12 cellular contexts compared by ENCODE assay signal in the genomic region with DNA sequence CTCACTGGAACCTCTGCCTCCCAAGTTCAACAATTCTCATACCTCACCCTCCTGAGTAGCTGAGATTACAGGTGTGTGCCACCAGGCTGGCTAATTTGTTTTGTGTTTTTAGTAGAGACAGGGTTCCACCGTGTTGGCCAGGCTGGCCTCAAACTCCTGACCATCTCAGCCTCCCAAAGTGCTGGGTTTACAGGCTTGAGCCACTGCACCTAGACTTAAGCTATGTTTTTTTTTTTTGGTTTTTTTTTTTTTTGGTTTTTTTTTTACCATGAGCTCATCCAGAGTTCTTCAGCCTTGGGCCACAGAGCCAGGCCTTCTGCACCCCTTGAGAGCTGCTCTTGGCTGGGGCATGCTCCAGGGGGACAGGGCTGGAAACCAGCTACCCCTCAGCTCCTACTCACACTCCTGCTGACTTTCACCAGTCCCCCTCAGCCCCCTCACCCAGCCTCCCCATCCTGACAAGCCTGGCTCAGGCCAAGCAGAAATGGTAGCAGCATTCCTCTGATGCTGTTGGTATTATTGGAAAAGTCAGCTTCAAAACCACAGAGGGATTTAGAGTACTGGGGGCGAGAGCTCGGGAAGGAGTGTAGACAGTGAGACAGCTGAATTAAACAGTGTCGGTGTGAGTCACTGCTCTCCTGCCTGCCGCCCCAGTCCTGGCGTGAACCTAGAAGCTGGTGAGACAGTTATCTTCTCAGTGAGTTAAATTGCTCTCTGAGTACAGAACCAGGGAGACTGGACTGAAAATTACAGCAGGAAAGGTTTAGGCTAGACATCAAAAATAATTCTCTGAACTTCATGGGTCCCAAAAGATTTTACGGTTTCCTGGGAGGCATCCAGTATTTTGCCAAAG.
DNase-seq lines count a peak whose midpoint lies in the region; TF ChIP-seq lines count a peak whose summit lies in the region.
"Had no signal": no experiment of that assay in that cellular context is flagged by ENCODE, and none has a peak within 500 bp of the region (broad histone marks: within the 10 kb centered on the region; RNA-seq: fewer than 3 reads in every experiment).

No MANE protein-coding gene starts in this region.

- no peak overlapping the region for H3K27ac Mint-ChIP-seq in activated T-helper 1 cell treated with anti-CD3 and anti-CD28 coated beads, Interleukin-12 subunit alpha, Interleukin-12 subunit beta, Interleukin-2, Interleukin-4 antibody, amounts not matched to agents 30 ng/mL and 10 ng/mL and 1 ng/mL, durations not matched to agents 14 hours and 24 hours and 36 hours
- H3K27ac Mint-ChIP-seq: activated T-cell treated with anti-CD3 and anti-CD28 coated beads, Interleukin-2, amount 50 U/mL, for 72 hours; endodermal cell had no signal

- no peaks in the 10 kb centered on the region for H3K9me3 Mint-ChIP-seq in activated T-helper 1 cell treated with anti-CD3 and anti-CD28 coated beads, Interleukin-12 subunit alpha, Interleukin-12 subunit beta, Interleukin-2, Interleukin-4 antibody, amounts not matched to agents 30 ng/mL and 10 ng/mL and 1 ng/mL, durations not matched to agents 14 hours and 24 hours and 36 hours
- H3K9me3 Mint-ChIP-seq: activated T-cell treated with anti-CD3 and anti-CD28 coated beads, Interleukin-2, amount 50 U/mL, for 72 hours; endodermal cell had no signal

- intact Hi-C loops in activated T-helper 1 cell treated with anti-CD3 and anti-CD28 coated beads, Interleukin-12 subunit alpha, Interleukin-12 subunit beta, Interleukin-2, Interleukin-4 antibody, amounts not matched to agents 30 ng/mL and 10 ng/mL and 1 ng/mL, durations not matched to agents 14 hours and 24 hours and 36 hours (cut with micrococcal nuclease), result no loop called here

- H3K4me3 Mint-ChIP-seq in activated T-helper 1 cell treated with anti-CD3 and anti-CD28 coated beads, Interleukin-12 subunit alpha, Interleukin-12 subunit beta, Interleukin-2, Interleukin-4 antibody, amounts not matched to agents 30 ng/mL and 10 ng/mL and 1 ng/mL, durations not matched to agents 14 hours and 24 hours and 36 hours, result no peak overlapping the region
- H3K4me3 Mint-ChIP-seq: activated T-cell treated with anti-CD3 and anti-CD28 coated beads, Interleukin-2, amount 50 U/mL, for 72 hours; endodermal cell had no signal

- CTCF ChIA-PET in HEK293T (lab: Yijun Ruan, JAX), result interaction anchor here (0.7 to 1.2 kb wide), 2 partner anchors 107 to 213 kb away, joined by 3 to 4 read pairs; no protein-coding TSS in a partner anchor

- no peak for TF ChIP-seq CTCF in VCaP (conservative IDR thresholded peaks at IDR 0.05)

- no peaks in the 10 kb centered on the region for H3K36me3 Mint-ChIP-seq in activated T-helper 1 cell treated with anti-CD3 and anti-CD28 coated beads, Interleukin-12 subunit alpha, Interleukin-12 subunit beta, Interleukin-2, Interleukin-4 antibody, amounts not matched to agents 30 ng/mL and 10 ng/mL and 1 ng/mL, durations not matched to agents 14 hours and 24 hours and 36 hours (ENCODE audit: low read depth)

- H3K27me3 Mint-ChIP-seq in activated T-helper 1 cell treated with anti-CD3 and anti-CD28 coated beads, Interleukin-12 subunit alpha, Interleukin-12 subunit beta, Interleukin-2, Interleukin-4 antibody, amounts not matched to agents 30 ng/mL and 10 ng/mL and 1 ng/mL, durations not matched to agents 14 hours and 24 hours and 36 hours (ENCODE audit: insufficient read depth), result no peaks in the 10 kb centered on the region

- DNase-seq in GOT3 (lab: John Stamatoyannopoulos, UW) (peak; percentile 92), glomerular visceral epithelial cell (ENCODE audit: extremely low spot score) (peak; percentile 92), smooth muscle cell of the brain vasculature (ENCODE audit: low read depth, low spot score) (peak; percentile 56), NOMO-1 treated with DMSO at 0.1 percent for 48 hours (lab: John Stamatoyannopoulos, UW; ENCODE audit: unreplicated experiment) (no peak), HEK293T (ENCODE audit: extremely low spot score) (no peak)
- DNase-seq in stimulated activated CD4-positive, alpha-beta T cell treated with anti-CD3 and anti-CD28 coated beads, Interleukin-1b, Interleukin-23, amount 100 ng/mL, for 48 hours, result no peak
- no peak for DNase-seq in activated T-helper 1 cell treated with anti-CD3 and anti-CD28 coated beads, Interleukin-12 subunit alpha, Interleukin-12 subunit beta, Interleukin-2, Interleukin-4 antibody, amounts not matched to agents 30 ng/mL and 10 ng/mL and 1 ng/mL, durations not matched to agents 14 hours and 24 hours and 36 hours (ENCODE audit: low spot score)
- DNase-seq: activated T-cell treated with anti-CD3 and anti-CD28 coated beads, Interleukin-2, amount 50 U/mL, for 72 hours; endodermal cell; mesendoderm; NCI-H2029 had no signal

- H3K4me1 Mint-ChIP-seq in activated T-helper 1 cell treated with anti-CD3 and anti-CD28 coated beads, Interleukin-12 subunit alpha, Interleukin-12 subunit beta, Interleukin-2, Interleukin-4 antibody, amounts not matched to agents 30 ng/mL and 10 ng/mL and 1 ng/mL, durations not matched to agents 14 hours and 24 hours and 36 hours (ENCODE audit: low read depth), result no peaks in the 10 kb centered on the region
- H3K4me1 Mint-ChIP-seq: endodermal cell had no signal

- peak overlapping the region; percentile 74; the same call in 1 of the 2 replicates for H3K27ac ChIP-seq in VCaP

- POLR2A ChIA-PET in HEK293T (lab: Yijun Ruan, JAX), result no interaction called here

TF ChIP-seq in HEK293T, 16 proteins besides CTCF, POLR2A, EP300 and RAD21:
- TF ChIP-seq ARNT (IDR thresholded peaks at IDR 0.05) (no peak), ZNF384 (IDR thresholded peaks at IDR 0.05) (no peak), HDGF (IDR thresholded peaks at IDR 0.05; ENCODE audit: borderline replicate concordance) (no peak), FOXK2 (IDR thresholded peaks at IDR 0.05) (no peak), L3MBTL2 (conservative IDR thresholded peaks at IDR 0.05) (no peak), ELF4 (IDR thresholded peaks at IDR 0.05) (no peak), FOXA1 (IDR thresholded peaks at IDR 0.05) (no peak), NFRKB (IDR thresholded peaks at IDR 0.05) (no peak), BHLHE40 (IDR thresholded peaks at IDR 0.05; ENCODE audit: borderline replicate concordance) (no peak), LEF1 (IDR thresholded peaks at IDR 0.05; ENCODE audit: borderline replicate concordance) (no peak), FOXM1 (IDR thresholded peaks at IDR 0.05; ENCODE audit: borderline replicate concordance) (no peak), TARDBP (IDR thresholded peaks at IDR 0.05) (no peak), SUZ12 (IDR thresholded peaks at IDR 0.05) (no peak), CTBP1 (IDR thresholded peaks at IDR 0.05; ENCODE audit: borderline replicate concordance) (no peak), SP1 (IDR thresholded peaks at IDR 0.05) (no peak)
- TF ChIP-seq, protein P1, sequence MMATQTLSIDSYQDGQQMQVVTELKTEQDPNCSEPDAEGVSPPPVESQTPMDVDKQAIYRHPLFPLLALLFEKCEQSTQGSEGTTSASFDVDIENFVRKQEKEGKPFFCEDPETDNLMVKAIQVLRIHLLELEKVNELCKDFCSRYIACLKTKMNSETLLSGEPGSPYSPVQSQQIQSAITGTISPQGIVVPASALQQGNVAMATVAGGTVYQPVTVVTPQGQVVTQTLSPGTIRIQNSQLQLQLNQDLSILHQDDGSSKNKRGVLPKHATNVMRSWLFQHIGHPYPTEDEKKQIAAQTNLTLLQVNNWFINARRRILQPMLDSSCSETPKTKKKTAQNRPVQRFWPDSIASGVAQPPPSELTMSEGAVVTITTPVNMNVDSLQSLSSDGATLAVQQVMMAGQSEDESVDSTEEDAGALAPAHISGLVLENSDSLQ (IDR thresholded peaks at IDR 0.05), result no peak

Comparison
In these comparisons a context has a peak if more than half of its experiments do, and no peak if none do; other contexts are left out.
1. DNase-seq: peak in GOT3 (single experiment), glomerular visceral epithelial cell (single experiment) and smooth muscle cell of the brain vasculature (single experiment); none in NOMO-1 treated with DMSO at 0.1 percent for 48 hours (single experiment), HEK293T (single experiment), stimulated activated CD4-positive, alpha-beta T cell treated with anti-CD3 and anti-CD28 coated beads, Interleukin-1b, Interleukin-23, amount 100 ng/mL, for 48 hours (single experiment) and activated T-helper 1 cell treated with anti-CD3 and anti-CD28 coated beads, Interleukin-12 subunit alpha, Interleukin-12 subunit beta, Interleukin-2, Interleukin-4 antibody, amounts not matched to agents 30 ng/mL and 10 ng/mL and 1 ng/mL, durations not matched to agents 14 hours and 24 hours and 36 hours (single experiment).